Comparison of ENCODE assay signal across 1 cellular context in the genomic region with DNA sequence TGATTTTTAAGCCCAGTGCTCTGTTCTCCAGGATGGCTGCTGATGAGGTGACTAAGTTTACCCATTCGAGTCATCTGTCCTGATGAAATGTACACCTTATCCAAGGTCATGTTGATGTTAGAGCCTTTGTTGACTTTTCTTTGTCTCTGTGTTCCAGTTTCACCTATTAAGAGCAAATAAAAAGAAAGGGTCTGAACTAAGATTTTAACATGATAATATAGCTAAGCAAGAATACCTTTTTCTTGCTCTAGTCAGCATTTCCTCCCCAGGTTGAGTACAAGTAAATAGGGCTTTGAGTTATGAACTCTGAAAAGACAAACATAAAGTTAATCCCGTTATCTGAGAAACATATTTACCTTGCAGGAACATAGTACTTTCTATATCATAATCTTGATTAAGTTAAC.
TF ChIP-seq lines count a peak whose summit lies in the region.

No MANE protein-coding gene starts in this region.

TF ChIP-seq in HepG2, 621 proteins besides CTCF, POLR2A, EP300 and RAD21 (continued from another document and continues in another):
- TF ChIP-seq, protein P1, sequence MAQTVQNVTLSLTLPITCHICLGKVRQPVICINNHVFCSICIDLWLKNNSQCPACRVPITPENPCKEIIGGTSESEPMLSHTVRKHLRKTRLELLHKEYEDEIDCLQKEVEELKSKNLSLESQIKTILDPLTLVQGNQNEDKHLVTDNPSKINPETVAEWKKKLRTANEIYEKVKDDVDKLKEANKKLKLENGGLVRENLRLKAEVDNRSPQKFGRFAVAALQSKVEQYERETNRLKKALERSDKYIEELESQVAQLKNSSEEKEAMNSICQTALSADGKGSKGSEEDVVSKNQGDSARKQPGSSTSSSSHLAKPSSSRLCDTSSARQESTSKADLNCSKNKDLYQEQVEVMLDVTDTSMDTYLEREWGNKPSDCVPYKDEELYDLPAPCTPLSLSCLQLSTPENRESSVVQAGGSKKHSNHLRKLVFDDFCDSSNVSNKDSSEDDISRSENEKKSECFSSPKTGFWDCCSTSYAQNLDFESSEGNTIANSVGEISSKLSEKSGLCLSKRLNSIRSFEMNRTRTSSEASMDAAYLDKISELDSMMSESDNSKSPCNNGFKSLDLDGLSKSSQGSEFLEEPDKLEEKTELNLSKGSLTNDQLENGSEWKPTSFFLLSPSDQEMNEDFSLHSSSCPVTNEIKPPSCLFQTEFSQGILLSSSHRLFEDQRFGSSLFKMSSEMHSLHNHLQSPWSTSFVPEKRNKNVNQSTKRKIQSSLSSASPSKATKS (CRISPR knock-in tag; IDR thresholded peaks at IDR 0.05), result no peak
- TF ChIP-seq HMG20A (CRISPR knock-in tag; IDR thresholded peaks at IDR 0.05; ENCODE audit: borderline replicate concordance), result peak; percentile 98
- TF ChIP-seq NCOA1 (CRISPR knock-in tag; IDR thresholded peaks at IDR 0.05), result no peak
- no peak for TF ChIP-seq ZNF678 (CRISPR knock-in tag; IDR thresholded peaks at IDR 0.05)
- TF ChIP-seq DR1 (CRISPR knock-in tag; IDR thresholded peaks at IDR 0.05), result no peak
- TF ChIP-seq RFX5 (IDR thresholded peaks at IDR 0.05; ENCODE audit: low read depth, low read length), result no peak
- TF ChIP-seq ZNF788 (CRISPR knock-in tag; IDR thresholded peaks at IDR 0.05; ENCODE audit: borderline replicate concordance), result no peak
- TF ChIP-seq ZNF432 (CRISPR knock-in tag; IDR thresholded peaks at IDR 0.05; ENCODE audit: borderline replicate concordance), result no peak
- no peak for TF ChIP-seq MZF1 (CRISPR knock-in tag; IDR thresholded peaks at IDR 0.05; ENCODE audit: borderline replicate concordance)
- TF ChIP-seq, protein P2, sequence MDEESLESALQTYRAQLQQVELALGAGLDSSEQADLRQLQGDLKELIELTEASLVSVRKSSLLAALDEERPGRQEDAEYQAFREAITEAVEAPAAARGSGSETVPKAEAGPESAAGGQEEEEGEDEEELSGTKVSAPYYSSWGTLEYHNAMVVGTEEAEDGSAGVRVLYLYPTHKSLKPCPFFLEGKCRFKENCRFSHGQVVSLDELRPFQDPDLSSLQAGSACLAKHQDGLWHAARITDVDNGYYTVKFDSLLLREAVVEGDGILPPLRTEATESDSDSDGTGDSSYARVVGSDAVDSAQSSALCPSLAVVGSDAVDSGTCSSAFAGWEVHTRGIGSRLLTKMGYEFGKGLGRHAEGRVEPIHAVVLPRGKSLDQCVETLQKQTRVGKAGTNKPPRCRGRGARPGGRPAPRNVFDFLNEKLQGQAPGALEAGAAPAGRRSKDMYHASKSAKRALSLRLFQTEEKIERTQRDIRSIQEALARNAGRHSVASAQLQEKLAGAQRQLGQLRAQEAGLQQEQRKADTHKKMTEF (CRISPR knock-in tag; IDR thresholded peaks at IDR 0.05), result peak; percentile 77
- TF ChIP-seq SP2 (CRISPR knock-in tag; IDR thresholded peaks at IDR 0.05), result no peak
- no peak for TF ChIP-seq TCF12 (IDR thresholded peaks at IDR 0.05)
- peak; percentile 62; the same call in 1 of the 2 replicates for TF ChIP-seq TCF12 (CRISPR knock-in tag; IDR thresholded peaks at IDR 0.05)
- TF ChIP-seq, protein P3, sequence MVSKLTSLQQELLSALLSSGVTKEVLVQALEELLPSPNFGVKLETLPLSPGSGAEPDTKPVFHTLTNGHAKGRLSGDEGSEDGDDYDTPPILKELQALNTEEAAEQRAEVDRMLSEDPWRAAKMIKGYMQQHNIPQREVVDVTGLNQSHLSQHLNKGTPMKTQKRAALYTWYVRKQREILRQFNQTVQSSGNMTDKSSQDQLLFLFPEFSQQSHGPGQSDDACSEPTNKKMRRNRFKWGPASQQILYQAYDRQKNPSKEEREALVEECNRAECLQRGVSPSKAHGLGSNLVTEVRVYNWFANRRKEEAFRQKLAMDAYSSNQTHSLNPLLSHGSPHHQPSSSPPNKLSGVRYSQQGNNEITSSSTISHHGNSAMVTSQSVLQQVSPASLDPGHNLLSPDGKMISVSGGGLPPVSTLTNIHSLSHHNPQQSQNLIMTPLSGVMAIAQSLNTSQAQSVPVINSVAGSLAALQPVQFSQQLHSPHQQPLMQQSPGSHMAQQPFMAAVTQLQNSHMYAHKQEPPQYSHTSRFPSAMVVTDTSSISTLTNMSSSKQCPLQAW (CRISPR knock-in tag; IDR thresholded peaks at IDR 0.05), result no peak
- no peak for TF ChIP-seq KDM5B (CRISPR knock-in tag; IDR thresholded peaks at IDR 0.05; ENCODE audit: borderline replicate concordance)
- no peak for TF ChIP-seq MTF1 (CRISPR knock-in tag; IDR thresholded peaks at IDR 0.05)
- no peak for TF ChIP-seq ZNF484 (CRISPR knock-in tag; IDR thresholded peaks at IDR 0.05; ENCODE audit: borderline replicate concordance, low read depth)
- TF ChIP-seq ZFX (CRISPR knock-in tag; IDR thresholded peaks at IDR 0.05; ENCODE audit: low read depth), result no peak
- TF ChIP-seq ZKSCAN1 (IDR thresholded peaks at IDR 0.05; ENCODE audit: low read length), result no peak
- peak; percentile 49; the same call in 1 of the 2 replicates for TF ChIP-seq HMGXB3 (CRISPR knock-in tag; IDR thresholded peaks at IDR 0.05; ENCODE audit: borderline replicate concordance)
- TF ChIP-seq, protein P4, sequence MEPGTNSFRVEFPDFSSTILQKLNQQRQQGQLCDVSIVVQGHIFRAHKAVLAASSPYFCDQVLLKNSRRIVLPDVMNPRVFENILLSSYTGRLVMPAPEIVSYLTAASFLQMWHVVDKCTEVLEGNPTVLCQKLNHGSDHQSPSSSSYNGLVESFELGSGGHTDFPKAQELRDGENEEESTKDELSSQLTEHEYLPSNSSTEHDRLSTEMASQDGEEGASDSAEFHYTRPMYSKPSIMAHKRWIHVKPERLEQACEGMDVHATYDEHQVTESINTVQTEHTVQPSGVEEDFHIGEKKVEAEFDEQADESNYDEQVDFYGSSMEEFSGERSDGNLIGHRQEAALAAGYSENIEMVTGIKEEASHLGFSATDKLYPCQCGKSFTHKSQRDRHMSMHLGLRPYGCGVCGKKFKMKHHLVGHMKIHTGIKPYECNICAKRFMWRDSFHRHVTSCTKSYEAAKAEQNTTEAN (CRISPR knock-in tag; conservative IDR thresholded peaks at IDR 0.05), result 0 out of 2 replicates have a peak, but pooled peaks have one; percentile 28
- TF ChIP-seq, protein P5, sequence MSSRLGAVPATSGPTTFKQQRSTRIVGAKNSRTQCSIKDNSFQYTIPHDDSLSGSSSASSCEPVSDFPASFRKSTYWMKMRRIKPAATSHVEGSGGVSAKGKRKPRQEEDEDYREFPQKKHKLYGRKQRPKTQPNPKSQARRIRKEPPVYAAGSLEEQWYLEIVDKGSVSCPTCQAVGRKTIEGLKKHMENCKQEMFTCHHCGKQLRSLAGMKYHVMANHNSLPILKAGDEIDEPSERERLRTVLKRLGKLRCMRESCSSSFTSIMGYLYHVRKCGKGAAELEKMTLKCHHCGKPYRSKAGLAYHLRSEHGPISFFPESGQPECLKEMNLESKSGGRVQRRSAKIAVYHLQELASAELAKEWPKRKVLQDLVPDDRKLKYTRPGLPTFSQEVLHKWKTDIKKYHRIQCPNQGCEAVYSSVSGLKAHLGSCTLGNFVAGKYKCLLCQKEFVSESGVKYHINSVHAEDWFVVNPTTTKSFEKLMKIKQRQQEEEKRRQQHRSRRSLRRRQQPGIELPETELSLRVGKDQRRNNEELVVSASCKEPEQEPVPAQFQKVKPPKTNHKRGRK (CRISPR knock-in tag; IDR thresholded peaks at IDR 0.05), result no peak
- TF ChIP-seq KLF16 (CRISPR knock-in tag; IDR thresholded peaks at IDR 0.05), result peak in 1 of 2 experiments; percentile 68; a peak in 1 of 4 replicates
- TF ChIP-seq, protein P6, sequence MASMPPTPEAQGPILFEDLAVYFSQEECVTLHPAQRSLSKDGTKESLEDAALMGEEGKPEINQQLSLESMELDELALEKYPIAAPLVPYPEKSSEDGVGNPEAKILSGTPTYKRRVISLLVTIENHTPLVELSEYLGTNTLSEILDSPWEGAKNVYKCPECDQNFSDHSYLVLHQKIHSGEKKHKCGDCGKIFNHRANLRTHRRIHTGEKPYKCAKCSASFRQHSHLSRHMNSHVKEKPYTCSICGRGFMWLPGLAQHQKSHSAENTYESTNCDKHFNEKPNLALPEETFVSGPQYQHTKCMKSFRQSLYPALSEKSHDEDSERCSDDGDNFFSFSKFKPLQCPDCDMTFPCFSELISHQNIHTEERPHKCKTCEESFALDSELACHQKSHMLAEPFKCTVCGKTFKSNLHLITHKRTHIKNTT (CRISPR knock-in tag; IDR thresholded peaks at IDR 0.05), result no peak
- TF ChIP-seq, protein P7, sequence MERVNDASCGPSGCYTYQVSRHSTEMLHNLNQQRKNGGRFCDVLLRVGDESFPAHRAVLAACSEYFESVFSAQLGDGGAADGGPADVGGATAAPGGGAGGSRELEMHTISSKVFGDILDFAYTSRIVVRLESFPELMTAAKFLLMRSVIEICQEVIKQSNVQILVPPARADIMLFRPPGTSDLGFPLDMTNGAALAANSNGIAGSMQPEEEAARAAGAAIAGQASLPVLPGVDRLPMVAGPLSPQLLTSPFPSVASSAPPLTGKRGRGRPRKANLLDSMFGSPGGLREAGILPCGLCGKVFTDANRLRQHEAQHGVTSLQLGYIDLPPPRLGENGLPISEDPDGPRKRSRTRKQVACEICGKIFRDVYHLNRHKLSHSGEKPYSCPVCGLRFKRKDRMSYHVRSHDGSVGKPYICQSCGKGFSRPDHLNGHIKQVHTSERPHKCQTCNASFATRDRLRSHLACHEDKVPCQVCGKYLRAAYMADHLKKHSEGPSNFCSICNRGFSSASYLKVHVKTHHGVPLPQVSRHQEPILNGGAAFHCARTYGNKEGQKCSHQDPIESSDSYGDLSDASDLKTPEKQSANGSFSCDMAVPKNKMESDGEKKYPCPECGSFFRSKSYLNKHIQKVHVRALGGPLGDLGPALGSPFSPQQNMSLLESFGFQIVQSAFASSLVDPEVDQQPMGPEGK (CRISPR knock-in tag; IDR thresholded peaks at IDR 0.05), result peak; percentile 46
- peak; percentile 80 for TF ChIP-seq TCF7 (IDR thresholded peaks at IDR 0.05; ENCODE audit: low read depth)
- no peak for TF ChIP-seq ZNF251 (CRISPR knock-in tag; IDR thresholded peaks at IDR 0.05)
- TF ChIP-seq, protein P8, sequence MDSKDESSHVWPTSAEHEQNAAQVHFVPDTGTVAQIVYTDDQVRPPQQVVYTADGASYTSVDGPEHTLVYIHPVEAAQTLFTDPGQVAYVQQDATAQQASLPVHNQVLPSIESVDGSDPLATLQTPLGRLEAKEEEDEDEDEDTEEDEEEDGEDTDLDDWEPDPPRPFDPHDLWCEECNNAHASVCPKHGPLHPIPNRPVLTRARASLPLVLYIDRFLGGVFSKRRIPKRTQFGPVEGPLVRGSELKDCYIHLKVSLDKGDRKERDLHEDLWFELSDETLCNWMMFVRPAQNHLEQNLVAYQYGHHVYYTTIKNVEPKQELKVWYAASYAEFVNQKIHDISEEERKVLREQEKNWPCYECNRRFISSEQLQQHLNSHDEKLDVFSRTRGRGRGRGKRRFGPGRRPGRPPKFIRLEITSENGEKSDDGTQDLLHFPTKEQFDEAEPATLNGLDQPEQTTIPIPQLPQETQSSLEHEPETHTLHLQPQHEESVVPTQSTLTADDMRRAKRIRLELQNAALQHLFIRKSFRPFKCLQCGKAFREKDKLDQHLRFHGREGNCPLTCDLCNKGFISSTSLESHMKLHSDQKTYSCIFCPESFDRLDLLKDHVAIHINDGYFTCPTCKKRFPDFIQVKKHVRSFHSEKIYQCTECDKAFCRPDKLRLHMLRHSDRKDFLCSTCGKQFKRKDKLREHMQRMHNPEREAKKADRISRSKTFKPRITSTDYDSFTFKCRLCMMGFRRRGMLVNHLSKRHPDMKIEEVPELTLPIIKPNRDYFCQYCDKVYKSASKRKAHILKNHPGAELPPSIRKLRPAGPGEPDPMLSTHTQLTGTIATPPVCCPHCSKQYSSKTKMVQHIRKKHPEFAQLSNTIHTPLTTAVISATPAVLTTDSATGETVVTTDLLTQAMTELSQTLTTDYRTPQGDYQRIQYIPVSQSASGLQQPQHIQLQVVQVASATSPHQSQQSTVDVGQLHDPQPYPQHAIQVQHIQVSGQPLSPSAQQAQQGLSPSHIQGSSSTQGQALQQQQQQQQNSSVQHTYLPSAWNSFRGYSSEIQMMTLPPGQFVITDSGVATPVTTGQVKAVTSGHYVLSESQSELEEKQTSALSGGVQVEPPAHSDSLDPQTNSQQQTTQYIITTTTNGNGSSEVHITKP (CRISPR knock-in tag; IDR thresholded peaks at IDR 0.05; ENCODE audit: low read depth), result no peak
- peak; percentile 88 for TF ChIP-seq ZNF710 (CRISPR knock-in tag; IDR thresholded peaks at IDR 0.05; ENCODE audit: borderline replicate concordance)
- no peak for TF ChIP-seq ZNF260 (CRISPR knock-in tag; IDR thresholded peaks at IDR 0.05; ENCODE audit: borderline replicate concordance, low read depth)
